8 cellular contexts compared by ENCODE assay signal in genomic region chr1:52554756-52555155, GRCh38. TPM values are rescaled to one million over a fixed set of nuclear protein-coding genes. Genes with fewer than 3 reads are reported as not detected.
DNase-seq lines count a peak whose midpoint lies in the region; ATAC-seq and TF ChIP-seq lines count a peak whose summit lies in the region.

No MANE protein-coding gene starts in this region.

- H3K4me3 ChIP-seq in mesodermal cell (ENCODE audit: extremely low read depth, insufficient read depth, low read length, poor library complexity, severe bottlenecking), result peak overlapping the region; percentile 93
- no peak overlapping the region for H3K4me3 ChIP-seq in suprapubic skin

- no peaks in the 10 kb centered on the region for H3K36me3 Mint-ChIP-seq in activated T-helper 17 cell treated with anti-CD3 and anti-CD28 coated beads, Interleukin-2, amount 50 U/mL, for 72 hours (ENCODE audit: low read depth)

- H3K9me3 ChIP-seq in KOPT-K1 (ENCODE audit: insufficient read depth, low read length, poor library complexity, severe bottlenecking) (no peaks in the 10 kb centered on the region), mesodermal cell (ENCODE audit: control insufficient read depth, low read length) (no peaks in the 10 kb centered on the region), suprapubic skin (no peaks in the 10 kb centered on the region)

- H3K4me1 ChIP-seq in mesodermal cell (ENCODE audit: control insufficient read depth, insufficient read depth, low read length, poor library complexity, severe bottlenecking) (peaks cover 13% of the 10 kb centered on the region), suprapubic skin (peaks cover 32% of the 10 kb centered on the region)

- H3K27ac ChIP-seq in KOPT-K1 (ENCODE audit: low read depth, low read length, poor library complexity, severe bottlenecking) (peak overlapping the region; percentile 93), mesodermal cell (ENCODE audit: low read depth, low read length, severe bottlenecking) (peak overlapping the region; percentile 60), suprapubic skin (no peak overlapping the region)

- H3K4me3 Mint-ChIP-seq in activated T-helper 17 cell treated with anti-CD3 and anti-CD28 coated beads, Interleukin-2, amount 50 U/mL, for 72 hours, result no peak overlapping the region

- 39 to 51% methylated on average over 2 to 3 of the region's 3 CpGs for WGBS in mesodermal cell (ENCODE audit: insufficient coverage in 2 of 2), 2 experiments
- 27% methylated on average over 3 of the region's 3 CpGs for WGBS in suprapubic skin

- DNase-seq in DMS153 treated with DMSO at 0.1 percent for 48 hours (lab: John Stamatoyannopoulos, UW; ENCODE audit: unreplicated experiment) (peak; percentile 44), 8988T (no peak), HT-29 (ENCODE audit: low spot score) (no peak), suprapubic skin (ENCODE audit: low spot score in 2 of 2) (no peak)
- DNase-seq in activated CD4-positive, alpha-beta T cell treated with anti-CD3 and anti-CD28 coated beads, Interleukin-2, amount 50 U/mL, for 48 hours, result no peak

- H3K9me3 Mint-ChIP-seq in activated T-helper 17 cell treated with anti-CD3 and anti-CD28 coated beads, Interleukin-2, amount 50 U/mL, for 72 hours, result no peaks in the 10 kb centered on the region

- H3K27me3 Mint-ChIP-seq in activated T-helper 17 cell treated with anti-CD3 and anti-CD28 coated beads, Interleukin-2, amount 50 U/mL, for 72 hours, result no peaks in the 10 kb centered on the region

- H3K27ac Mint-ChIP-seq in activated T-helper 17 cell treated with anti-CD3 and anti-CD28 coated beads, Interleukin-2, amount 50 U/mL, for 72 hours, result peak overlapping the region; percentile 64

- TF ChIP-seq CTCF in suprapubic skin (IDR thresholded peaks at IDR 0.05), result no peak

- no peak for ATAC-seq in activated T-helper 17 cell treated with anti-CD3 and anti-CD28 coated beads, Interleukin-2, amount 50 U/mL, for 72 hours (replicated peaks)

- H3K36me3 ChIP-seq in KOPT-K1 (ENCODE audit: insufficient read depth, low read length) (no peaks in the 10 kb centered on the region), mesodermal cell (ENCODE audit: control insufficient read depth, insufficient read depth, low read length) (no peaks in the 10 kb centered on the region), suprapubic skin (no peaks in the 10 kb centered on the region)

- peaks cover 10% of the 10 kb centered on the region for H3K4me1 Mint-ChIP-seq in activated T-helper 17 cell treated with anti-CD3 and anti-CD28 coated beads, Interleukin-2, amount 50 U/mL, for 72 hours

- TF ChIP-seq EP300 in suprapubic skin (IDR thresholded peaks at IDR 0.05), result no peak

- TF ChIP-seq POLR2A in suprapubic skin (IDR thresholded peaks at IDR 0.05), result no peak

- H3K27me3 ChIP-seq in suprapubic skin, result no peaks in the 10 kb centered on the region

RNA-seq across cellular contexts. Expression of gene TUT4, which starts 1.9 kb away (rescaled TPM):
- total RNA-seq in activated T-helper 17 cell treated with anti-CD3 and anti-CD28 coated beads, Interleukin-2, amount 50 U/mL, for 72 hours, result 100 to 1,000 TPM in 1 of 2 donors, 10 to 100 TPM in 1; 66.6 to 111 TPM
- polyA plus RNA-seq in mesodermal cell (2013, experiment 1 of 2), result 65.9 TPM
- 61.0 TPM for polyA plus RNA-seq in mesodermal cell (2013, experiment 2 of 2)
- 5.8 and 17.7 TPM in 2 replicates for total RNA-seq in HT-29 (2014; rRNA removed; shearing (Covaris generic))
- total RNA-seq in suprapubic skin, result 100 to 1,000 TPM in 1 of 4 donors, 10 to 100 TPM in 3; 56.9 to 232 (median 67.9) TPM

RNA-seq across cellular contexts. Expression of gene GPX7, which starts 47.4 kb away (rescaled TPM):
- 10 to 100 TPM; 14.0 to 20.5 TPM for total RNA-seq in activated T-helper 17 cell treated with anti-CD3 and anti-CD28 coated beads, Interleukin-2, amount 50 U/mL, for 72 hours
- 78.3 TPM for polyA plus RNA-seq in mesodermal cell (2013, experiment 1 of 2)
- polyA plus RNA-seq in mesodermal cell (2013, experiment 2 of 2), result 71.3 TPM
- not detected in 2 replicates for total RNA-seq in HT-29 (2014; rRNA removed; shearing (Covaris generic))
- total RNA-seq in suprapubic skin, result 10 to 100 TPM in 1 of 4 donors, 1 to 10 TPM in 3; 3.1 to 11.1 (median 7.5) TPM
